7 cellular contexts compared by ENCODE assay signal in the genomic region with DNA sequence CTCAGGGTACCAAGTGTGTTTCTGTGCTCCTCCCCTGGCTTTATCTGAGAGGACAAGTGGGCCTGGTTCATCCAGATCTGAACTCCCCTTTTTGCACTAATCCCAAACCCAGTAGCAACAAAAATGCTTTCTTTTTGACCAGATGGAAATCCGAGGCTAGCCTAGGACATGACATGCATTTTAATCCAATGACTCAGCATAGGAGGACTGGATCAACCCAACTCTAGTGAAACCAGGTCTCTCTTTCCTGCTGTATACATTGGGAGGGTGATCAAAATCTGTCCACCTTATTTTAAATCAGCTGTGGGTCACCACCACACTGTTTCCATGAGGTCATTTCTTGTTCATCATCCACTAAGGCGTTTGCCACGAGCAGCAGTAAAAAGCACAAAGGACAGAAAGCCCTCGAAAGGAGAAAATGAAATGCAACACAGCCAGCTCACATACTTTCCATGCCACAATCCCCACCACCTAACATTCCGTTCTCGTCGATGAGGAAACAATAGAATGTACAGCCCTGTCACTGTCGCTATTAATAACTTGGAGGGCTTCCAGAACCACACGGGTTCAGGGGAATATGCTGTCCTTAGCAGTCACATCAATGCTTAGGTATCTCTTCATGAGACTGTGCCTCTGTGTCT.
DNase-seq lines count a peak whose midpoint lies in the region; ATAC-seq and TF ChIP-seq lines count a peak whose summit lies in the region.

No MANE protein-coding gene starts in this region.

- no peaks in the 10 kb centered on the region for H3K36me3 Mint-ChIP-seq in brain
- no peaks in the 10 kb centered on the region for H3K36me3 Mint-ChIP-seq in activated T-helper 2 cell treated with anti-CD3 and anti-CD28 coated beads, Interferon-gamma antibody, Interleukin-2, Interleukin-4, amounts not matched to agents 10 μg/mL and 5 μg/mL and 100 μg/mL, durations not matched to agents 14 hours and 24 hours and 36 hours (ENCODE audit: low read depth)

- peak overlapping the region in 4 of 5 experiments; percentile 45 to 96 (median 73) for H3K27ac Mint-ChIP-seq in brain
- H3K27ac Mint-ChIP-seq in activated T-helper 2 cell treated with anti-CD3 and anti-CD28 coated beads, Interferon-gamma antibody, Interleukin-2, Interleukin-4, amounts not matched to agents 10 μg/mL and 5 μg/mL and 100 μg/mL, durations not matched to agents 14 hours and 24 hours and 36 hours: no peak overlapping the region

- TF ChIP-seq EP300 in upper lobe of left lung (IDR thresholded peaks at IDR 0.05): peak in 1 of 4 donors; percentile 17

- peak; percentile 93 for DNase-seq in iris pigment epithelial cell (ENCODE audit: low read depth)
- no peak for DNase-seq in upper lobe of left lung
- no peak for DNase-seq in activated T-helper 2 cell treated with anti-CD3 and anti-CD28 coated beads, Interferon-gamma antibody, Interleukin-2, Interleukin-4, amounts not matched to agents 10 μg/mL and 5 μg/mL and 100 μg/mL, durations not matched to agents 14 hours and 24 hours and 36 hours (ENCODE audit: low spot score)
- no peak for DNase-seq in DMS53 treated with DMSO at 0.1 percent for 48 hours (lab: John Stamatoyannopoulos, UW; ENCODE audit: unreplicated experiment)

- H3K4me3 ChIP-seq in KMS-11 (IDR thresholded peaks at IDR 0.05; ENCODE audit: insufficient read depth, low read depth, low read length) (no peak overlapping the region), upper lobe of left lung (no peak overlapping the region)

- peak overlapping the region in 2 of 5 experiments; percentile 32 to 56 for H3K4me3 Mint-ChIP-seq in brain
- H3K4me3 Mint-ChIP-seq in activated T-helper 2 cell treated with anti-CD3 and anti-CD28 coated beads, Interferon-gamma antibody, Interleukin-2, Interleukin-4, amounts not matched to agents 10 μg/mL and 5 μg/mL and 100 μg/mL, durations not matched to agents 14 hours and 24 hours and 36 hours (ENCODE audit: low read depth): no peak overlapping the region

- no peaks in the 10 kb centered on the region for H3K79me2 ChIP-seq in KMS-11 (ENCODE audit: insufficient read depth, low read depth)

- H3K4me1 Mint-ChIP-seq in brain: peaks cover 25% of the 10 kb centered on the region
- no peaks in the 10 kb centered on the region for H3K4me1 Mint-ChIP-seq in activated T-helper 2 cell treated with anti-CD3 and anti-CD28 coated beads, Interferon-gamma antibody, Interleukin-2, Interleukin-4, amounts not matched to agents 10 μg/mL and 5 μg/mL and 100 μg/mL, durations not matched to agents 14 hours and 24 hours and 36 hours (ENCODE audit: low read depth)

- ATAC-seq in upper lobe of left lung (ENCODE audit: low FRiP score in 2 of 2): peak; percentile 58 to 62
- no peak for ATAC-seq in HG03457 (IDR thresholded peaks at IDR 0.05; ENCODE audit: unreplicated experiment)

- 13 to 25% methylated on average over 9 of the region's 9 CpGs for WGBS in upper lobe of left lung, 2 donors

- H3K27me3 ChIP-seq in KMS-11 (ENCODE audit: insufficient read depth, low read depth) (no peaks in the 10 kb centered on the region), upper lobe of left lung (no peaks in the 10 kb centered on the region)

- no peak for TF ChIP-seq POLR2A in upper lobe of left lung (IDR thresholded peaks at IDR 0.05)

- no peak overlapping the region for H2AFZ ChIP-seq in KMS-11 (ENCODE audit: low read depth)

- H4K20me1 ChIP-seq in KMS-11 (ENCODE audit: insufficient read depth): no peaks in the 10 kb centered on the region

- no peaks in the 10 kb centered on the region for H3K27me3 Mint-ChIP-seq in brain
- no peaks in the 10 kb centered on the region for H3K27me3 Mint-ChIP-seq in activated T-helper 2 cell treated with anti-CD3 and anti-CD28 coated beads, Interferon-gamma antibody, Interleukin-2, Interleukin-4, amounts not matched to agents 10 μg/mL and 5 μg/mL and 100 μg/mL, durations not matched to agents 14 hours and 24 hours and 36 hours (ENCODE audit: low read depth)

- TF ChIP-seq CTCF in KMS-11 (conservative IDR thresholded peaks at IDR 0.05; ENCODE audit: low read depth, low read length) (no peak), brain (conservative IDR thresholded peaks at IDR 0.05) (no peak), upper lobe of left lung (IDR thresholded peaks at IDR 0.05) (no peak)

- intact Hi-C loops in activated T-helper 2 cell treated with anti-CD3 and anti-CD28 coated beads, Interferon-gamma antibody, Interleukin-2, Interleukin-4, amounts not matched to agents 10 μg/mL and 5 μg/mL and 100 μg/mL, durations not matched to agents 14 hours and 24 hours and 36 hours (cut with micrococcal nuclease): no loop called here

- H3K9me3 Mint-ChIP-seq in brain: peaks cover 2 to 20% (median 7%) of the 10 kb centered on the region in 5 experiments
- H3K9me3 Mint-ChIP-seq in activated T-helper 2 cell treated with anti-CD3 and anti-CD28 coated beads, Interferon-gamma antibody, Interleukin-2, Interleukin-4, amounts not matched to agents 10 μg/mL and 5 μg/mL and 100 μg/mL, durations not matched to agents 14 hours and 24 hours and 36 hours: no peaks in the 10 kb centered on the region

- H3K36me3 ChIP-seq in KMS-11 (ENCODE audit: insufficient read depth) (no peaks in the 10 kb centered on the region), upper lobe of left lung (no peaks in the 10 kb centered on the region)

- H3K4me2 ChIP-seq in KMS-11: peak overlapping the region; percentile 34; the same call in 1 of the 2 replicates

- H3K9me3 ChIP-seq in upper lobe of left lung: peaks cover 0 to 3% (median 0%) of the 10 kb centered on the region in 4 donors

- H3K9ac ChIP-seq in KMS-11: no peak overlapping the region; the same call in 1 of the 2 replicates

- peaks cover 16% of the 10 kb centered on the region for H3K4me1 ChIP-seq in KMS-11 (ENCODE audit: low read depth, poor library complexity, severe bottlenecking)
- peaks cover 0 to 10% (median 9%) of the 10 kb centered on the region in 4 donors for H3K4me1 ChIP-seq in upper lobe of left lung

- H3K27ac ChIP-seq in KMS-11 (peak overlapping the region; percentile 40; the same call in 1 of the 2 replicates), upper lobe of left lung (peak overlapping the region in 3 of 4 donors; percentile 24 to 55 (median 25))
